1 cellular context compared by ENCODE assay signal in the genomic region with DNA sequence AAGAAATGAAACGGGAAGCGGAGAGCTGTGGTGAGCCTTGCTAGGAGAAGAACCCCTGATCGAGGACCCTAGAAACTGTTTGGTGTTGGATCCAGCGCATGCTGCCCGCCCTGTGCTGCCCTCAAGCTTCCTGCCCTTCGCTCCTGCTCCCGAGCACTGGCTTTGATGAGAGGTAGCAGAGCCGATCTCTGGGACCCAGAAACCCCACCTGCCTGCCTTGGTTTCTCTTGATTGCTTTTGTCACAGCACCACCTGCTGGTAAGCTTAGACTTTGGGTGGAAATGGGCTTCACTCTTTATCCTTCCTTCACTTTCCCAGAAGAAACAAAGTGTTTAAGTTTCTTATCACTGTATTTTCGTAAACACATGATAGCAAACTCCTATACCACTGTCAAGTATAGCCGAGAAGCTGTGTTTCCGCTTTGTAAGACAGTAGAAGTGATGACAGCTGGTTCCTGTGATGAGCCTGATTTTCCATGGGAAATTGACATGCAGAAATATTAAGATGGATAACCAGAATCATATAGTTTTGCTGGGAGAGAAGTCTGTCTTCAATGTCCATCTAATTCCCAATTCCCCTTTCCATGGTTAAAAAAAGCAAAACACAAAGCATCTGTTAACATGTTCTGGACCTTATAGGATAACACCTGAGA.
TF ChIP-seq lines count a peak whose summit lies in the region.

No MANE protein-coding gene starts in this region.

TF ChIP-seq in endothelial cell of umbilical vein, 7 proteins besides CTCF, POLR2A, EP300 and RAD21 (continued from another document):
- TF ChIP-seq POLR2AphosphoS5 (IDR thresholded peaks at IDR 0.05; ENCODE audit: insufficient read depth, low read depth, low read length) = no peak
- TF ChIP-seq MYC (IDR thresholded peaks at IDR 0.05; ENCODE audit: low read depth, low read length) = no peak
- no peak for TF ChIP-seq GATA2 (IDR thresholded peaks at IDR 0.05; ENCODE audit: insufficient read depth, insufficient read length, low read depth, low read length)
- TF ChIP-seq, protein P1, sequence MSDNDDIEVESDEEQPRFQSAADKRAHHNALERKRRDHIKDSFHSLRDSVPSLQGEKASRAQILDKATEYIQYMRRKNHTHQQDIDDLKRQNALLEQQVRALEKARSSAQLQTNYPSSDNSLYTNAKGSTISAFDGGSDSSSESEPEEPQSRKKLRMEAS (IDR thresholded peaks at IDR 0.05; ENCODE audit: insufficient read depth, insufficient read length) = no peak
- no peak for TF ChIP-seq JUN (IDR thresholded peaks at IDR 0.05; ENCODE audit: borderline replicate concordance, insufficient read depth, insufficient read length, low read depth)
- no peak for TF ChIP-seq FOS (IDR thresholded peaks at IDR 0.05; ENCODE audit: borderline replicate concordance, insufficient read depth, low read length)
